ENCODE assay signal across 14 cellular contexts in the genomic region with DNA sequence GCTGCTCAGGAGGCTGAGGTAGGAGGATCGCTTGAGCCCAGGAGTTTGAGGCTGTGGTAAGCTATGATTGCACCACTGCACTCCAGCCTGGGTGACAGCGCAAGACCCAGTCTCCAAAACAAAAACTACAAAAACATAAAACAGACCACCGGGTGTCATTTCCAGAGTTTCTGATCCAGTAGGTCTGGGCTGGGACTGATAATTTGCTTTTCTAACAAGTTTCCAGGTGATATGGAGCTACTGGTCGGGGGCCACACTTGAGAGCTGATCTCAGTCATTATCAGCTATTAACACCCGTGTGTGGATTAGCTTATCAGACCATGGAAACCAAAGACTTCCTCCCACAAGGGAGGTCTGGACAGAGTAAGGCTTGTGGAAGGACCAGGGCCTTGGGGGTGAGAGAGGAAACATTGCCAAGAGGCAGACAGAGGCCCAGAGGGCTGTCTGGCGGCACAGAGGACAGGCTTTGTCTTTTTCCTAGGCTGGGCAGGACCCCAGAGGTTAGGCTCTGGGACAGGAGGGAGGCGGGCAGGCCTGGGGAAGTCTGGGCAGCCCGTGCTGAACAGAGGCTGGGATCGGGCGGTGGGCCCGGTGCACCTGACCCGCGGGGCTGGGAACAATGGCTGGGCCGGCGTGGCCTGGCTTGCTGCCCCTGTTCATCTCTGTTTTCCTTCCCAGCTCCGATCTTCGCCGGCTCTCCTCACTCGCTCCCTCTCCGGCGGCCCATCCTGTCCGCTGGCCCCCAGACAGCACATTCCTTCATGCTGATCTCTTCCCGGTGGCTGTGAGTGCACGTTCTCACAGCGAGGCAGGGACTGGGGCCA. TPM values are rescaled to one million over a fixed set of nuclear protein-coding genes. Genes with fewer than 3 reads are reported as not detected.
DNase-seq lines count a peak whose midpoint lies in the region; ATAC-seq and TF ChIP-seq lines count a peak whose summit lies in the region.
"Had no signal": no experiment of that assay in that cellular context is flagged by ENCODE, and none has a peak within 500 bp of the region (broad histone marks: within the 10 kb centered on the region; RNA-seq: fewer than 3 reads in every experiment).

No MANE protein-coding gene starts in this region.

- intact Hi-C loops in ascending aorta (cut with DNase I): no loop called here
- intact Hi-C loops in prostate gland (cut with DNase I): no loop called here
- intact Hi-C loops in PC-9 (cut with micrococcal nuclease; ENCODE audit: unreplicated experiment): no loop called here

- CTCF ChIA-PET in PC-9 (lab: Charles Lee): interaction anchor here (0.7 kb wide), 2 partner anchors 86 to 589 kb away, joined by 3 to 5 read pairs; no protein-coding TSS in a partner anchor

- WGBS in prostate gland: 20% methylated on average over 25 of the region's 25 CpGs

- ATAC-seq in HG02884 (IDR thresholded peaks at IDR 0.05; ENCODE audit: unreplicated experiment): no peak
- ATAC-seq: activated CD4-positive, alpha-beta T cell treated with anti-CD3 and anti-CD28 coated beads for 36 hours had no signal

- peaks cover 17 to 21% of the 10 kb centered on the region in 2 donors for H3K4me1 ChIP-seq in ascending aorta
- H3K4me1 ChIP-seq in prostate gland (replicated peaks): peaks cover 8% of the 10 kb centered on the region
- peaks cover 6% of the 10 kb centered on the region for H3K4me1 ChIP-seq in PC-9 (replicated peaks; ENCODE audit: insufficient read depth)

- H3K4me2 ChIP-seq in PC-9: no peak overlapping the region

- H2AFZ ChIP-seq in PC-9: no peak overlapping the region

- H3K27ac ChIP-seq in ascending aorta: peak overlapping the region; percentile 85 to 92
- H3K27ac ChIP-seq in prostate gland: peak overlapping the region; percentile 15 to 33
- no peak overlapping the region for H3K27ac ChIP-seq in PC-9

- H4K20me1 ChIP-seq in PC-9 (ENCODE audit: insufficient read depth): no peaks in the 10 kb centered on the region

- H3K36me3 ChIP-seq in ascending aorta (no peaks in the 10 kb centered on the region), prostate gland (no peaks in the 10 kb centered on the region), PC-9 (ENCODE audit: low read depth) (no peaks in the 10 kb centered on the region)

- no peak for TF ChIP-seq POLR2A in prostate gland (IDR thresholded peaks at IDR 0.05)

- H3K9me2 ChIP-seq in PC-9 (ENCODE audit: insufficient read depth): no peaks in the 10 kb centered on the region

- H3K9me3 ChIP-seq in ascending aorta: no peaks in the 10 kb centered on the region
- no peaks in the 10 kb centered on the region for H3K9me3 ChIP-seq in prostate gland
- H3K9me3 ChIP-seq in PC-9 (ENCODE audit: insufficient read depth, low read depth): no peaks in the 10 kb centered on the region

- DNase-seq in EH (ENCODE audit: low read depth): peak; percentile 83
- DNase-seq in ascending aorta (ENCODE audit: low spot score in 2 of 2): peak in 1 of 2 donors; percentile 87
- peak; percentile 61 for DNase-seq in hepatic stellate cell (ENCODE audit: low spot score)
- peak; percentile 19 for DNase-seq in prostate gland (ENCODE audit: low spot score)
- DNase-seq in NCI-H524 (lab: John Stamatoyannopoulos, UW): no peak
- no peak for DNase-seq in PC-9
- no peak for DNase-seq in NCI-H446 (lab: John Stamatoyannopoulos, UW)
- DNase-seq: activated CD4-positive, alpha-beta T cell treated with anti-CD3 and anti-CD28 coated beads for 36 hours; naive B cell; NCI-H510A; stimulated activated naive CD4-positive, alpha-beta T cell had no signal

- H3K4me3 ChIP-seq in ascending aorta (no peak overlapping the region), prostate gland (no peak overlapping the region), PC-9 (no peak overlapping the region)

- peaks cover 2% of the 10 kb centered on the region; the same call in 1 of the 2 replicates for H3F3A ChIP-seq in PC-9 (ENCODE audit: insufficient read depth, low read depth)

- POLR2A ChIA-PET in PC-9 (lab: Charles Lee; ENCODE audit: unreplicated experiment): no interaction called here

- no peak for TF ChIP-seq CTCF in ascending aorta (IDR thresholded peaks at IDR 0.05)
- TF ChIP-seq CTCF in prostate gland (IDR thresholded peaks at IDR 0.05): no peak
- TF ChIP-seq CTCF in PC-9 (conservative IDR thresholded peaks at IDR 0.05): no peak

- no TSS peak for BruUV-seq in PC-9 (replicated peaks; lab: Mats Ljungman, UMichigan)

- H3K79me2 ChIP-seq in PC-9 (ENCODE audit: low read depth): no peaks in the 10 kb centered on the region

- H3K27me3 ChIP-seq in ascending aorta: no peaks in the 10 kb centered on the region
- no peaks in the 10 kb centered on the region for H3K27me3 ChIP-seq in prostate gland (replicated peaks; ENCODE audit: insufficient read depth)
- no peaks in the 10 kb centered on the region for H3K27me3 ChIP-seq in PC-9 (ENCODE audit: insufficient read depth, low read depth)

RNA-seq across cellular contexts. Expression of a gene that starts 25.2 kb away (rescaled TPM):
- total RNA-seq in ascending aorta (not detected), prostate gland (1 to 10 TPM in 1 of 2 donors, not detected in 1; 4.9 TPM), PC-9 (2021) (0.48 and 0.72 TPM in 2 replicates)
- total RNA-seq: activated CD4-positive, alpha-beta T cell treated with anti-CD3 and anti-CD28 coated beads for 36 hours; bronchial epithelial cell; CD8-positive, alpha-beta memory T cell had no signal

RNA-seq across cellular contexts. Expression of a gene that starts 43.9 kb away (rescaled TPM):
- total RNA-seq in ascending aorta: not detected
- 10 to 100 TPM in 1 of 2 donors, 1 to 10 TPM in 1; 5.9 to 19.8 TPM for total RNA-seq in prostate gland
- total RNA-seq in PC-9 (2021): 23.2 and 34.7 TPM in 2 replicates
- total RNA-seq: CD8-positive, alpha-beta memory T cell had no signal

RNA-seq across cellular contexts. Expression of a gene that starts 55.4 kb away (rescaled TPM):
- total RNA-seq in ascending aorta (0.21 TPM), prostate gland (100 to 1,000 TPM; 162 to 216 TPM), PC-9 (2021) (498 and 602 TPM in 2 replicates)

Comparison
In these comparisons a context has a peak if more than half of its experiments do, and no peak if none do; other contexts are left out.
1. DNase-seq: peak in EH (single experiment), hepatic stellate cell (single experiment) and prostate gland (single experiment); none in NCI-H524 (0 of 2), PC-9 (0 of 2) and NCI-H446 (0 of 2).
2. RNA of a gene that starts 55.4 kb away (total RNA-seq): 498 to 602 TPM in PC-9 and 162 to 216 TPM in prostate gland; 0.21 TPM in ascending aorta (single experiment); every median in the first group is over 100 times any median in the second.